ENCODE assay signal across 2 cellular contexts in the genomic region with DNA sequence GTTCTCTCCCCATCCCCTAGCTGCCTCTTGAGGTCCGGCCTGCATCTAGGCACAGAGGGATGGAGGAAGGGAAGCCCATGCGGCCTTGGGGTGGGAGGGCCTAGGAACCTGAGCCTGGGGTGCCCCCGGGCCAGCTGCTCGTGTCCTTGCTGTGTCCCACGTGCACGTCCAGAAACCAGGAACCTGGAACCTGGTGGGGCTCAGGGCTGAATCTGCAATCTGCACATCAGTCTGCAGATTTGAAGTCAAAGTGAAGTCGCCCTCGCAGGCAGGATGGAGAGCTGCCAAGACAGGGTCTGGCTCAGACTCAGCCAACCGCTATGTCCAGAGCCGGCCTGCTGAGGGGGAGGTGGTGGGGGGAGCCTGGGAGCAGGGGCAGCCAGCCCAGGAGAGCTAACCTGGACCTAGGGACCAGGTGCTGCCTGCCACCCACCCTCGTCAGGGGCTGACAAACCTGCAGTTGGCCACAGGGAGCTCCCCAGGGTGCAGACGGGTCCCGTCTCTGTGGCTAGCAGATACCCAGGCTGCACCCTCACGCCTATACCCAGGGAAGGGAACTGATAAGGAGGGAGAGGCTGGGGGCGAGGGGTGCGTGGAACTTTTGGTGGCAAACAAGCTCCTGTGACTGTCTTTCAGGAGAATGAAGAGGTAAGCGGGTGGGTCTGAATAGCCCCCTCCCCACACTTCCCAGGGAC.
A peak's percentile ranks its signal among the peaks of the same experiment; 100 is the strongest.
TF ChIP-seq lines count a peak whose summit lies in the region.

No MANE protein-coding gene starts in this region.

TF ChIP-seq in SK-N-SH treated with all-trans-retinoic acid at 6 μM for 48 hours, 23 proteins besides CTCF, POLR2A, EP300 and RAD21:
- TF ChIP-seq TCF4 (CRISPR knock-in tag; IDR thresholded peaks at IDR 0.05; ENCODE audit: borderline replicate concordance): peak; percentile 48; the same call in 1 of the 2 replicates
- TF ChIP-seq, protein P1, sequence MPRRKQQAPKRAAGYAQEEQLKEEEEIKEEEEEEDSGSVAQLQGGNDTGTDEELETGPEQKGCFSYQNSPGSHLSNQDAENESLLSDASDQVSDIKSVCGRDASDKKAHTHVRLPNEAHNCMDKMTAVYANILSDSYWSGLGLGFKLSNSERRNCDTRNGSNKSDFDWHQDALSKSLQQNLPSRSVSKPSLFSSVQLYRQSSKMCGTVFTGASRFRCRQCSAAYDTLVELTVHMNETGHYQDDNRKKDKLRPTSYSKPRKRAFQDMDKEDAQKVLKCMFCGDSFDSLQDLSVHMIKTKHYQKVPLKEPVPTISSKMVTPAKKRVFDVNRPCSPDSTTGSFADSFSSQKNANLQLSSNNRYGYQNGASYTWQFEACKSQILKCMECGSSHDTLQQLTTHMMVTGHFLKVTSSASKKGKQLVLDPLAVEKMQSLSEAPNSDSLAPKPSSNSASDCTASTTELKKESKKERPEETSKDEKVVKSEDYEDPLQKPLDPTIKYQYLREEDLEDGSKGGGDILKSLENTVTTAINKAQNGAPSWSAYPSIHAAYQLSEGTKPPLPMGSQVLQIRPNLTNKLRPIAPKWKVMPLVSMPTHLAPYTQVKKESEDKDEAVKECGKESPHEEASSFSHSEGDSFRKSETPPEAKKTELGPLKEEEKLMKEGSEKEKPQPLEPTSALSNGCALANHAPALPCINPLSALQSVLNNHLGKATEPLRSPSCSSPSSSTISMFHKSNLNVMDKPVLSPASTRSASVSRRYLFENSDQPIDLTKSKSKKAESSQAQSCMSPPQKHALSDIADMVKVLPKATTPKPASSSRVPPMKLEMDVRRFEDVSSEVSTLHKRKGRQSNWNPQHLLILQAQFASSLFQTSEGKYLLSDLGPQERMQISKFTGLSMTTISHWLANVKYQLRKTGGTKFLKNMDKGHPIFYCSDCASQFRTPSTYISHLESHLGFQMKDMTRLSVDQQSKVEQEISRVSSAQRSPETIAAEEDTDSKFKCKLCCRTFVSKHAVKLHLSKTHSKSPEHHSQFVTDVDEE (CRISPR knock-in tag; IDR thresholded peaks at IDR 0.05): peak; percentile 44; the same call in 1 of the 2 replicates
- TF ChIP-seq SNAI2 (CRISPR knock-in tag; IDR thresholded peaks at IDR 0.05): no peak
TF ChIP-seq in SK-N-SH treated with all-trans-retinoic acid at 6 μM for 48 hours: peak in this region for 2.

TF ChIP-seq in H1, 55 proteins besides CTCF, POLR2A, EP300 and RAD21:
- TF ChIP-seq TBP (IDR thresholded peaks at IDR 0.05; ENCODE audit: low read depth, low read length): no peak
- TF ChIP-seq TAF7 (optimal IDR thresholded peaks at IDR 0.05; ENCODE audit: borderline replicate concordance, low read depth, low read length): no peak
- no peak for TF ChIP-seq CBX8 (IDR thresholded peaks at IDR 0.05; ENCODE audit: borderline replicate concordance, low read depth, low read length)
- TF ChIP-seq, protein P2, sequence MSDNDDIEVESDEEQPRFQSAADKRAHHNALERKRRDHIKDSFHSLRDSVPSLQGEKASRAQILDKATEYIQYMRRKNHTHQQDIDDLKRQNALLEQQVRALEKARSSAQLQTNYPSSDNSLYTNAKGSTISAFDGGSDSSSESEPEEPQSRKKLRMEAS (IDR thresholded peaks at IDR 0.05): peak; percentile 25; the same call in 1 of the 2 replicates
- no peak for TF ChIP-seq TCF12 (IDR thresholded peaks at IDR 0.05; ENCODE audit: low read depth, low read length)
- no peak for TF ChIP-seq HDAC6 (IDR thresholded peaks at IDR 0.05; ENCODE audit: low read depth, low read length)
- TF ChIP-seq EZH2 (IDR thresholded peaks at IDR 0.05; ENCODE audit: low read depth, low read length, severe bottlenecking): peak; percentile 5
